Comparison of ENCODE assay signal across 8 cellular contexts in the genomic region with DNA sequence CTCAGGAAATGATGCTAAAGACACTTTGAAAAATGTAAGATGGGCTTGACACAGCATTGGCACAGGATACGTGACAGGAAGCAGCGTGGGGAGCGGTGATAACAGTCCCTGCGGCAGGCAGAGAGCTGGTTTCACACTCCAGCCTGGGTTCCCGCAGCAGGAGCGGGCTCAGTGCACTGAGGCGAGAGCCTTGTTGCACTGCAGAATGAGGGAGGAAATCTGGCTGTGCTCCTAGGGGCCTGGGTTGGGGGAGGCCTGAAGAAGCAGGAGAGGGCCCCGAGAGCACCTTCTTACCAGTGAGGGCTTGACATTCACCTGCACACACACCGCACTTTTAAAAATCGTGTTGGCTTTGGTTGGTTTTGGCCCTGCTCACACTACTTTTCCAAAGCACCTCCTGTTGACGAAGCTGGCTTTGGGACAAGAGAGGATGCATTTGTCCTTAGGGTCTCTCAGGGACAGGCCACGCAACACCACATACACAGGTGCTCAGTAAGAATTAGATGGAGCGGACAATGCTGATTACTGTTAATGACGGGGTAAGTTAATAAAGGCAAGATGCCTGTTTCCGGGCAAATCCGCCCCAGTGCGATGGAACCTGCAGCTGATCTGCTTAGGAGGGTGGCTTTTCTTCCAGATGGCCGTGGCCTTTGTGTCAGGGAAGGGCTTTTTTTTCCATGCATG. TPM values are rescaled to one million over a fixed set of nuclear protein-coding genes. Genes with fewer than 3 reads are reported as not detected.
DNase-seq lines count a peak whose midpoint lies in the region; ATAC-seq and TF ChIP-seq lines count a peak whose summit lies in the region.

No MANE protein-coding gene starts in this region.

- WGBS in trophoblast cell (ENCODE audit: extremely low coverage, insufficient coverage, insufficient read length) = no CpG with 5 or more reads among the region's 18 CpGs
- 76% methylated on average over 14 of the region's 18 CpGs for WGBS in suprapubic skin

- peak overlapping the region; percentile 15 for H3K27ac ChIP-seq in trophoblast cell (ENCODE audit: low read depth, low read length)
- no peak overlapping the region for H3K27ac ChIP-seq in suprapubic skin

- peaks cover 3% of the 10 kb centered on the region for H3K79me1 ChIP-seq in trophoblast cell (ENCODE audit: low read length)

- H3K4me1 ChIP-seq in trophoblast cell (ENCODE audit: control insufficient read depth in 1 of 2, insufficient read depth in 2 of 2, low read length in 2 of 2) (peaks cover 13 to 15% of the 10 kb centered on the region in 2 experiments), suprapubic skin (peaks cover 29% of the 10 kb centered on the region)

- H3K4me3 ChIP-seq in trophoblast cell (ENCODE audit: low read depth, low read length) (no peak overlapping the region), suprapubic skin (no peak overlapping the region)

- H3K4me3 Mint-ChIP-seq in central memory CD8-positive, alpha-beta T cell = peak overlapping the region; percentile 61

- H4K12ac ChIP-seq in trophoblast cell (ENCODE audit: low read depth, low read length) = no peak overlapping the region

- no peak overlapping the region for H3K9ac ChIP-seq in trophoblast cell (ENCODE audit: low read length)

- H3K27me3 ChIP-seq in trophoblast cell (ENCODE audit: insufficient read depth, low read length) (no peaks in the 10 kb centered on the region), suprapubic skin (no peaks in the 10 kb centered on the region)

- H4K8ac ChIP-seq in trophoblast cell (ENCODE audit: low read depth, low read length) = peak overlapping the region; percentile 7

- H3K9me3 ChIP-seq in trophoblast cell (ENCODE audit: insufficient read depth, low read depth, low read length) (no peaks in the 10 kb centered on the region), suprapubic skin (no peaks in the 10 kb centered on the region)

- no peak for TF ChIP-seq CTCF in suprapubic skin (IDR thresholded peaks at IDR 0.05)

- H3K4ac ChIP-seq in trophoblast cell (ENCODE audit: low read depth, low read length) = no peak overlapping the region

- no peak overlapping the region for H3K18ac ChIP-seq in trophoblast cell (ENCODE audit: low read length)

- no peaks in the 10 kb centered on the region for H3K79me2 ChIP-seq in trophoblast cell (ENCODE audit: control insufficient read depth, insufficient read depth, low read length, poor library complexity)

- peak overlapping the region; percentile 21 for H3K14ac ChIP-seq in trophoblast cell (ENCODE audit: low read length)

- no peak for TF ChIP-seq POLR2A in suprapubic skin (IDR thresholded peaks at IDR 0.05)

- H3K27me3 Mint-ChIP-seq in central memory CD8-positive, alpha-beta T cell = no peaks in the 10 kb centered on the region

- H2BK12ac ChIP-seq in trophoblast cell (ENCODE audit: low read length) = peak overlapping the region; percentile 2

- H3K9me3 Mint-ChIP-seq in central memory CD8-positive, alpha-beta T cell = no peaks in the 10 kb centered on the region

- DNase-seq in CD1c-positive myeloid dendritic cell (ENCODE audit: extremely low spot score) (peak; percentile 23), UCSD-AML1 (lab: John Stamatoyannopoulos, UW; ENCODE audit: unreplicated experiment) (peak; percentile 86), trophoblast cell (peak in 1 of 2 donors; percentile 27), amniotic stem cell (lab: John Stamatoyannopoulos, UW) (no peak), suprapubic skin (ENCODE audit: low spot score in 2 of 2) (no peak)
- DNase-seq in central memory CD8-positive, alpha-beta T cell (ENCODE audit: low spot score in 2 of 2) = peak; percentile 36 to 47

- H3K4me1 Mint-ChIP-seq in central memory CD8-positive, alpha-beta T cell = peaks cover 41% of the 10 kb centered on the region

- peak overlapping the region; percentile 27 for H3K4me2 ChIP-seq in trophoblast cell (ENCODE audit: low read length)

- H3K23ac ChIP-seq in trophoblast cell (ENCODE audit: low read length) = no peak overlapping the region

- peak overlapping the region; percentile 16 for H4K91ac ChIP-seq in trophoblast cell (ENCODE audit: low read depth, low read length)

- ATAC-seq in central memory CD8-positive, alpha-beta T cell (replicated peaks; ENCODE audit: extremely low read depth, poor library complexity, severe bottlenecking) = peak; percentile 99
- ATAC-seq in HG02642 (IDR thresholded peaks at IDR 0.05; ENCODE audit: poor library complexity, unreplicated experiment) (no peak), HG03108 (IDR thresholded peaks at IDR 0.05; ENCODE audit: unreplicated experiment) (no peak)

- TF ChIP-seq EP300 in suprapubic skin (IDR thresholded peaks at IDR 0.05) = no peak

- H3K36me3 ChIP-seq in trophoblast cell (ENCODE audit: control insufficient read depth in 1 of 2, insufficient read depth in 2 of 2, low read length in 2 of 2) (no peaks in the 10 kb centered on the region), suprapubic skin (no peaks in the 10 kb centered on the region)

- no peak overlapping the region for H2BK5ac ChIP-seq in trophoblast cell (ENCODE audit: low read depth, low read length, poor library complexity)

- H3K36me3 Mint-ChIP-seq in central memory CD8-positive, alpha-beta T cell (ENCODE audit: insufficient read depth) = no peaks in the 10 kb centered on the region

- H3K27ac Mint-ChIP-seq in central memory CD8-positive, alpha-beta T cell (ENCODE audit: low read depth) = peak overlapping the region; percentile 48

- H2AK5ac ChIP-seq in trophoblast cell (ENCODE audit: low read length) = no peak overlapping the region

- H2BK120ac ChIP-seq in trophoblast cell (ENCODE audit: insufficient read depth, low read length, poor library complexity) = no peak overlapping the region

- H2AFZ ChIP-seq in trophoblast cell (ENCODE audit: insufficient read depth, low read length, poor library complexity) = no peak overlapping the region

RNA-seq across cellular contexts. Expression of gene ARMC2, which starts 49.4 kb away (rescaled TPM):
- 2.3 and 2.7 TPM in 2 replicates for polyA plus RNA-seq in trophoblast cell (2013)
- 1 to 10 TPM; 1.9 to 9.5 (median 3.6) TPM for total RNA-seq in suprapubic skin

Comparison
In these comparisons a context has a peak if more than half of its experiments do, and no peak if none do; other contexts are left out.
1. DNase-seq: peak in CD1c-positive myeloid dendritic cell (single experiment), UCSD-AML1 (single experiment) and central memory CD8-positive, alpha-beta T cell (2 of 2); none in amniotic stem cell (single experiment) and suprapubic skin (0 of 2).